ENCODE assay signal across 8 cellular contexts in genomic region chr9:137086531-137087408, GRCh38. TPM values are rescaled to one million over a fixed set of nuclear protein-coding genes. Genes with fewer than 3 reads are reported as not detected.
DNase-seq lines count a peak whose midpoint lies in the region; ATAC-seq and TF ChIP-seq lines count a peak whose summit lies in the region.

MAN1B1 (plus strand) TSS chr9:137086985; CDS start chr9:137087000, 15 bp downstream.

- peaks cover 39% of the 10 kb centered on the region for H3K4me1 ChIP-seq in PC-9 (replicated peaks; ENCODE audit: insufficient read depth)

- H3K27ac ChIP-seq in PC-9: peak within 1 kb of the TSS; percentile 80

- no TSS peak for BruUV-seq in PC-9 (replicated peaks; lab: Mats Ljungman, UMichigan)

- TF ChIP-seq CTCF in PC-9 (conservative IDR thresholded peaks at IDR 0.05) (no peak), epithelial cell of proximal tubule (conservative IDR thresholded peaks at IDR 0.05; ENCODE audit: low read depth, low read length) (no peak)

- 0 out of 2 replicates have a peak, but pooled peaks cover 4% of the 10 kb centered on the region for H4K20me1 ChIP-seq in PC-9 (ENCODE audit: insufficient read depth)

- no peaks in the 10 kb centered on the region for H3K9me3 ChIP-seq in PC-9 (ENCODE audit: insufficient read depth, low read depth)

- H3K36me3 ChIP-seq in PC-9 (ENCODE audit: low read depth): no peaks in the 10 kb centered on the region

- peak within 1 kb of the TSS; percentile 72 for H3K4me3 ChIP-seq in Jurkat, Clone E6-1 (ENCODE audit: low read length)
- H3K4me3 ChIP-seq in PC-9 (peak within 1 kb of the TSS; percentile 88), epithelial cell of proximal tubule (ENCODE audit: low read depth, low read length) (peak within 1 kb of the TSS; percentile 72)

- H3K79me2 ChIP-seq in PC-9 (ENCODE audit: low read depth): peaks cover 14% of the 10 kb centered on the region

- H3K27me3 ChIP-seq in PC-9 (ENCODE audit: insufficient read depth, low read depth): no peaks in the 10 kb centered on the region

- H3K9me2 ChIP-seq in PC-9 (ENCODE audit: insufficient read depth): no peaks in the 10 kb centered on the region

- H3K4me2 ChIP-seq in PC-9: peak within 1 kb of the TSS; percentile 87

- CTCF ChIA-PET in PC-9 (lab: Charles Lee): interaction anchor here (0.6 to 1.5 kb wide), 5 partner anchors 19 to 448 kb away, joined by 3 to 5 read pairs (median 3); no protein-coding TSS in a partner anchor

- peak; percentile 80 for ATAC-seq in GM21619 (IDR thresholded peaks at IDR 0.05; ENCODE audit: unreplicated experiment)

- DNase-seq in DMS153 (lab: John Stamatoyannopoulos, UW) (peak; percentile 95), PC-9 (peak; percentile 97 to 100), epithelial cell of proximal tubule (ENCODE audit: low read depth) (peak; percentile 76), mucosa of gallbladder (ENCODE audit: low spot score) (peak; percentile 99)
- peak; percentile 98 for DNase-seq in Jurkat, Clone E6-1 (ENCODE audit: low read depth, low spot score)
- DNase-seq in activated T-cell treated with anti-CD3 and anti-CD28 coated beads, Interleukin-2, amount 50 U/mL, for 1 hour: peak; percentile 98
- DNase-seq in stimulated activated CD8-positive, alpha-beta memory T cell treated with anti-CD3 and anti-CD28 coated beads, Interleukin-4, amount 100 ng/mL, for 4 hours (ENCODE audit: low read depth in 2 of 2, low spot score in 1 of 2): peak; percentile 94 to 100

- POLR2A ChIA-PET in PC-9 (lab: Charles Lee; ENCODE audit: unreplicated experiment): interaction anchor here (0.5 to 2.1 kb wide), 14 partner anchors 16 to 830 kb away, joined by 3 to 20 read pairs (median 6); partner anchors contain the start of genes NRARP, SAPCD2 and TUBB4B

- peak within 1 kb of the TSS; percentile 91 for H2AFZ ChIP-seq in PC-9

- H3F3A ChIP-seq in PC-9 (ENCODE audit: insufficient read depth, low read depth): peaks cover 33% of the 10 kb centered on the region

- intact Hi-C loops in PC-9 (cut with micrococcal nuclease; ENCODE audit: unreplicated experiment): loop anchor here (1.0 kb wide), 1 partner anchor 16 kb away; the partner anchor contains the start of gene SAPCD2

RNA-seq across cellular contexts. Expression of gene MAN1B1, which starts in this region (rescaled TPM):
- 37.9 TPM for polyA plus RNA-seq in Jurkat, Clone E6-1 (2012; ENCODE audit: insufficient read depth, insufficient read length)
- total RNA-seq in PC-9 (2021) (79.3 and 107 TPM in 2 replicates), epithelial cell of proximal tubule (46.0 and 74.3 TPM in 2 replicates), mucosa of gallbladder (59.8 TPM)

Comparison
In these comparisons a context has a peak if more than half of its experiments do, and no peak if none do; other contexts are left out.
1. Peak in every context shown above with its lines: DNase-seq, ATAC-seq, H3K4me3 ChIP-seq and H3K27ac ChIP-seq.